2 cellular contexts compared by ENCODE assay signal in the genomic region with DNA sequence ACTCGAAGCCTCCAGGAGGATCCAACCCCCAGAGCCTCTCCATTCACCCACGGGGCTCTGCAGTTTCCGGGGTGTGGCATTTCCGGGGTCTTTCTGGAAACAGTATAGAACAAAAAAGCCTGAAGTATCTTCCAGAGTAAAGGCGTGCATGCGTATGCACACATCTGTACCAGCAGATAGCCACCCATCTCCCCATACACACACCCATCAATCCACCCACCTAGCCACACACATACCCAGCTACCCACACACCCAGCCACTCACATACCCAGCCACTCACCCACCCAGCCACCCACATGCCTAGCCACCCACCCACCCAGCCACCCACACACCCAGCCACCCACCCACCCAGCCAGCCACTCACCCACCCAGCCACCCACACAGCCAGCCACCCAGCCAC.
TF ChIP-seq lines count a peak whose summit lies in the region.

No MANE protein-coding gene starts in this region.

TF ChIP-seq in HEK293, 187 proteins besides CTCF, POLR2A, EP300 and RAD21:
- TF ChIP-seq, protein P1, sequence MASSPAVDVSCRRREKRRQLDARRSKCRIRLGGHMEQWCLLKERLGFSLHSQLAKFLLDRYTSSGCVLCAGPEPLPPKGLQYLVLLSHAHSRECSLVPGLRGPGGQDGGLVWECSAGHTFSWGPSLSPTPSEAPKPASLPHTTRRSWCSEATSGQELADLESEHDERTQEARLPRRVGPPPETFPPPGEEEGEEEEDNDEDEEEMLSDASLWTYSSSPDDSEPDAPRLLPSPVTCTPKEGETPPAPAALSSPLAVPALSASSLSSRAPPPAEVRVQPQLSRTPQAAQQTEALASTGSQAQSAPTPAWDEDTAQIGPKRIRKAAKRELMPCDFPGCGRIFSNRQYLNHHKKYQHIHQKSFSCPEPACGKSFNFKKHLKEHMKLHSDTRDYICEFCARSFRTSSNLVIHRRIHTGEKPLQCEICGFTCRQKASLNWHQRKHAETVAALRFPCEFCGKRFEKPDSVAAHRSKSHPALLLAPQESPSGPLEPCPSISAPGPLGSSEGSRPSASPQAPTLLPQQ (tag by site-specific recombination; IDR thresholded peaks at IDR 0.05) = no peak
- TF ChIP-seq, protein P2, sequence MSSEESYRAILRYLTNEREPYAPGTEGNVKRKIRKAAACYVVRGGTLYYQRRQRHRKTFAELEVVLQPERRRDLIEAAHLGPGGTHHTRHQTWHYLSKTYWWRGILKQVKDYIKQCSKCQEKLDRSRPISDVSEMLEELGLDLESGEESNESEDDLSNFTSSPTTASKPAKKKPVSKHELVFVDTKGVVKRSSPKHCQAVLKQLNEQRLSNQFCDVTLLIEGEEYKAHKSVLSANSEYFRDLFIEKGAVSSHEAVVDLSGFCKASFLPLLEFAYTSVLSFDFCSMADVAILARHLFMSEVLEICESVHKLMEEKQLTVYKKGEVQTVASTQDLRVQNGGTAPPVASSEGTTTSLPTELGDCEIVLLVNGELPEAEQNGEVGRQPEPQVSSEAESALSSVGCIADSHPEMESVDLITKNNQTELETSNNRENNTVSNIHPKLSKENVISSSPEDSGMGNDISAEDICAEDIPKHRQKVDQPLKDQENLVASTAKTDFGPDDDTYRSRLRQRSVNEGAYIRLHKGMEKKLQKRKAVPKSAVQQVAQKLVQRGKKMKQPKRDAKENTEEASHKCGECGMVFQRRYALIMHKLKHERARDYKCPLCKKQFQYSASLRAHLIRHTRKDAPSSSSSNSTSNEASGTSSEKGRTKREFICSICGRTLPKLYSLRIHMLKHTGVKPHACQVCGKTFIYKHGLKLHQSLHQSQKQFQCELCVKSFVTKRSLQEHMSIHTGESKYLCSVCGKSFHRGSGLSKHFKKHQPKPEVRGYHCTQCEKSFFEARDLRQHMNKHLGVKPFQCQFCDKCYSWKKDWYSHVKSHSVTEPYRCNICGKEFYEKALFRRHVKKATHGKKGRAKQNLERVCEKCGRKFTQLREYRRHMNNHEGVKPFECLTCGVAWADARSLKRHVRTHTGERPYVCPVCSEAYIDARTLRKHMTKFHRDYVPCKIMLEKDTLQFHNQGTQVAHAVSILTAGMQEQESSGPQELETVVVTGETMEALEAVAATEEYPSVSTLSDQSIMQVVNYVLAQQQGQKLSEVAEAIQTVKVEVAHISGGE (tag by site-specific recombination; conservative IDR thresholded peaks at IDR 0.05; ENCODE audit: low read depth) = no peak
- TF ChIP-seq ZNF2 (tag by site-specific recombination; IDR thresholded peaks at IDR 0.05) (no peak), ZNF221 (tag by site-specific recombination; IDR thresholded peaks at IDR 0.05; ENCODE audit: borderline replicate concordance) (no peak), EGR2 (tag by site-specific recombination; IDR thresholded peaks at IDR 0.05; ENCODE audit: low read depth) (peak; percentile 51; the same call in 1 of the 2 replicates), ZNF423 (tag by site-specific recombination; IDR thresholded peaks at IDR 0.05) (no peak), ZNF138 (tag by site-specific recombination; IDR thresholded peaks at IDR 0.05; ENCODE audit: borderline replicate concordance) (no peak), ZNF514 (tag by site-specific recombination; IDR thresholded peaks at IDR 0.05) (no peak), ZNF785 (tag by site-specific recombination; IDR thresholded peaks at IDR 0.05) (no peak), ZNF561 (tag by site-specific recombination; IDR thresholded peaks at IDR 0.05; ENCODE audit: borderline replicate concordance) (no peak), KLF1 (tag by site-specific recombination; IDR thresholded peaks at IDR 0.05) (no peak), ZFHX2 (tag by site-specific recombination; conservative IDR thresholded peaks at IDR 0.05) (peak; percentile 50), KLF8 (tag by site-specific recombination; IDR thresholded peaks at IDR 0.05) (no peak)
- TF ChIP-seq, protein P3, sequence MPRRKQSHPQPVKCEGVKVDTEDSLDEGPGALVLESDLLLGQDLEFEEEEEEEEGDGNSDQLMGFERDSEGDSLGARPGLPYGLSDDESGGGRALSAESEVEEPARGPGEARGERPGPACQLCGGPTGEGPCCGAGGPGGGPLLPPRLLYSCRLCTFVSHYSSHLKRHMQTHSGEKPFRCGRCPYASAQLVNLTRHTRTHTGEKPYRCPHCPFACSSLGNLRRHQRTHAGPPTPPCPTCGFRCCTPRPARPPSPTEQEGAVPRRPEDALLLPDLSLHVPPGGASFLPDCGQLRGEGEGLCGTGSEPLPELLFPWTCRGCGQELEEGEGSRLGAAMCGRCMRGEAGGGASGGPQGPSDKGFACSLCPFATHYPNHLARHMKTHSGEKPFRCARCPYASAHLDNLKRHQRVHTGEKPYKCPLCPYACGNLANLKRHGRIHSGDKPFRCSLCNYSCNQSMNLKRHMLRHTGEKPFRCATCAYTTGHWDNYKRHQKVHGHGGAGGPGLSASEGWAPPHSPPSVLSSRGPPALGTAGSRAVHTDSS (tag by site-specific recombination; IDR thresholded peaks at IDR 0.05) = no peak
- TF ChIP-seq, protein P4, sequence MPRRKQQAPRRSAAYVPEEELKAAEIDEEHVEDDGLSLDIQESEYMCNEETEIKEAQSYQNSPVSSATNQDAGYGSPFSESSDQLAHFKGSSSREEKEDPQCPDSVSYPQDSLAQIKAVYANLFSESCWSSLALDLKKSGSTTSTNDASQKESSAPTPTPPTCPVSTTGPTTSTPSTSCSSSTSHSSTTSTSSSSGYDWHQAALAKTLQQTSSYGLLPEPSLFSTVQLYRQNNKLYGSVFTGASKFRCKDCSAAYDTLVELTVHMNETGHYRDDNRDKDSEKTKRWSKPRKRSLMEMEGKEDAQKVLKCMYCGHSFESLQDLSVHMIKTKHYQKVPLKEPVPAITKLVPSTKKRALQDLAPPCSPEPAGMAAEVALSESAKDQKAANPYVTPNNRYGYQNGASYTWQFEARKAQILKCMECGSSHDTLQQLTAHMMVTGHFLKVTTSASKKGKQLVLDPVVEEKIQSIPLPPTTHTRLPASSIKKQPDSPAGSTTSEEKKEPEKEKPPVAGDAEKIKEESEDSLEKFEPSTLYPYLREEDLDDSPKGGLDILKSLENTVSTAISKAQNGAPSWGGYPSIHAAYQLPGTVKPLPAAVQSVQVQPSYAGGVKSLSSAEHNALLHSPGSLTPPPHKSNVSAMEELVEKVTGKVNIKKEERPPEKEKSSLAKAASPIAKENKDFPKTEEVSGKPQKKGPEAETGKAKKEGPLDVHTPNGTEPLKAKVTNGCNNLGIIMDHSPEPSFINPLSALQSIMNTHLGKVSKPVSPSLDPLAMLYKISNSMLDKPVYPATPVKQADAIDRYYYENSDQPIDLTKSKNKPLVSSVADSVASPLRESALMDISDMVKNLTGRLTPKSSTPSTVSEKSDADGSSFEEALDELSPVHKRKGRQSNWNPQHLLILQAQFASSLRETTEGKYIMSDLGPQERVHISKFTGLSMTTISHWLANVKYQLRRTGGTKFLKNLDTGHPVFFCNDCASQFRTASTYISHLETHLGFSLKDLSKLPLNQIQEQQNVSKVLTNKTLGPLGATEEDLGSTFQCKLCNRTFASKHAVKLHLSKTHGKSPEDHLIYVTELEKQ (tag by site-specific recombination; IDR thresholded peaks at IDR 0.05; ENCODE audit: borderline replicate concordance) = no peak
TF ChIP-seq in HEK293: peak in this region for 2.

TF ChIP-seq in K562, 482 proteins besides CTCF, POLR2A, EP300 and RAD21 (continued from another document):
- no peak for TF ChIP-seq TCF7L2 (IDR thresholded peaks at IDR 0.05; ENCODE audit: low read depth, low read length)
- TF ChIP-seq FOS (IDR thresholded peaks at IDR 0.05; ENCODE audit: extremely low read depth, insufficient read length) = no peak
- TF ChIP-seq ARHGAP35 (IDR thresholded peaks at IDR 0.05; ENCODE audit: partially characterized antibody) = no peak
- no peak for TF ChIP-seq BHLHE40 (IDR thresholded peaks at IDR 0.05; ENCODE audit: low read length)
- no peak for TF ChIP-seq HNRNPUL1 (IDR thresholded peaks at IDR 0.05; ENCODE audit: low read length)
- TF ChIP-seq, protein P5, sequence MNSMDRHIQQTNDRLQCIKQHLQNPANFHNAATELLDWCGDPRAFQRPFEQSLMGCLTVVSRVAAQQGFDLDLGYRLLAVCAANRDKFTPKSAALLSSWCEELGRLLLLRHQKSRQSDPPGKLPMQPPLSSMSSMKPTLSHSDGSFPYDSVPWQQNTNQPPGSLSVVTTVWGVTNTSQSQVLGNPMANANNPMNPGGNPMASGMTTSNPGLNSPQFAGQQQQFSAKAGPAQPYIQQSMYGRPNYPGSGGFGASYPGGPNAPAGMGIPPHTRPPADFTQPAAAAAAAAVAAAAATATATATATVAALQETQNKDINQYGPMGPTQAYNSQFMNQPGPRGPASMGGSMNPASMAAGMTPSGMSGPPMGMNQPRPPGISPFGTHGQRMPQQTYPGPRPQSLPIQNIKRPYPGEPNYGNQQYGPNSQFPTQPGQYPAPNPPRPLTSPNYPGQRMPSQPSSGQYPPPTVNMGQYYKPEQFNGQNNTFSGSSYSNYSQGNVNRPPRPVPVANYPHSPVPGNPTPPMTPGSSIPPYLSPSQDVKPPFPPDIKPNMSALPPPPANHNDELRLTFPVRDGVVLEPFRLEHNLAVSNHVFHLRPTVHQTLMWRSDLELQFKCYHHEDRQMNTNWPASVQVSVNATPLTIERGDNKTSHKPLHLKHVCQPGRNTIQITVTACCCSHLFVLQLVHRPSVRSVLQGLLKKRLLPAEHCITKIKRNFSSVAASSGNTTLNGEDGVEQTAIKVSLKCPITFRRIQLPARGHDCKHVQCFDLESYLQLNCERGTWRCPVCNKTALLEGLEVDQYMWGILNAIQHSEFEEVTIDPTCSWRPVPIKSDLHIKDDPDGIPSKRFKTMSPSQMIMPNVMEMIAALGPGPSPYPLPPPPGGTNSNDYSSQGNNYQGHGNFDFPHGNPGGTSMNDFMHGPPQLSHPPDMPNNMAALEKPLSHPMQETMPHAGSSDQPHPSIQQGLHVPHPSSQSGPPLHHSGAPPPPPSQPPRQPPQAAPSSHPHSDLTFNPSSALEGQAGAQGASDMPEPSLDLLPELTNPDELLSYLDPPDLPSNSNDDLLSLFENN (IDR thresholded peaks at IDR 0.05; ENCODE audit: low read depth in 2 of 2, low read length in 2 of 2) = no peak
- no peak for TF ChIP-seq NFYB (IDR thresholded peaks at IDR 0.05; ENCODE audit: extremely low read depth, insufficient read length)
